In genomic region chr7:25031432-25031831, GRCh38 we compare ENCODE assay signal across 11 cellular contexts. TPM values are rescaled to one million over a fixed set of nuclear protein-coding genes. Genes with fewer than 3 reads are reported as not detected.
DNase-seq lines count a peak whose midpoint lies in the region; ATAC-seq and TF ChIP-seq lines count a peak whose summit lies in the region.
"Had no signal": no experiment of that assay in that cellular context is flagged by ENCODE, and none has a peak within 500 bp of the region (broad histone marks: within the 10 kb centered on the region; RNA-seq: fewer than 3 reads in every experiment).

No MANE protein-coding gene starts in this region.

- no peaks in the 10 kb centered on the region for H3K27me3 Mint-ChIP-seq in activated T-cell treated with anti-CD3 and anti-CD28 coated beads, Interleukin-2, amount 50 U/mL, for 72 hours (ENCODE audit: low read depth)
- H3K27me3 Mint-ChIP-seq in stimulated activated memory B cell treated with anti-CD40 and anti-IgM and Interleukin-4, amounts not matched to agents 10 μg/mL and 1 μg/mL and 100 μg/mL, for 72 hours, result peaks cover 9% of the 10 kb centered on the region
- no peaks in the 10 kb centered on the region for H3K27me3 Mint-ChIP-seq in CD8-positive, alpha-beta T cell (ENCODE audit: low read depth)
- H3K27me3 Mint-ChIP-seq: activated T-cell treated with anti-CD3 and anti-CD28 coated beads, Interleukin-2, amount 50 U/mL, for 24 hours had no signal

- H3K36me3 ChIP-seq in CD8-positive, alpha-beta T cell (ENCODE audit: insufficient read depth, low read length), result no peaks in the 10 kb centered on the region
- H3K36me3 ChIP-seq: MG63 had no signal

- CTCF ChIA-PET in CD8-positive, alpha-beta T cell (lab: Charles Lee), result interaction anchor here (1.3 to 1.9 kb wide), 2 partner anchors 9 to 63 kb away, joined by 3 to 7 read pairs; no protein-coding TSS in a partner anchor

- H3K4me3 ChIP-seq in CD8-positive, alpha-beta T cell (ENCODE audit: low read depth, low read length), result no peak overlapping the region
- H3K4me3 ChIP-seq: MG63 had no signal

- H3K9me3 ChIP-seq in CD8-positive, alpha-beta T cell (ENCODE audit: low read length), result no peaks in the 10 kb centered on the region

- intact Hi-C loops in CD8-positive, alpha-beta T cell (cut with DNase I, micrococcal nuclease), result no loop called here

- no peak for ATAC-seq in activated T-cell treated with anti-CD3 and anti-CD28 coated beads, Interleukin-2, amount 50 U/mL, for 72 hours (replicated peaks in 1 of 2)
- ATAC-seq in HG02759 (IDR thresholded peaks at IDR 0.05; ENCODE audit: unreplicated experiment), result peak; percentile 49
- ATAC-seq in stimulated activated memory B cell treated with anti-CD40 and anti-IgM and Interleukin-4, amounts not matched to agents 10 μg/mL and 1 μg/mL and 100 μg/mL, for 72 hours, result peak; percentile 55
- no peak for ATAC-seq in CD8-positive, alpha-beta T cell

- no peaks in the 10 kb centered on the region for H3K27me3 ChIP-seq in CD8-positive, alpha-beta T cell (ENCODE audit: insufficient read depth, low read length)
- H3K27me3 ChIP-seq: MG63 had no signal

- TF ChIP-seq CTCF in CD8-positive, alpha-beta T cell (IDR thresholded peaks at IDR 0.05), result no peak

- peaks cover 4% of the 10 kb centered on the region in 2 donors for H3K36me3 Mint-ChIP-seq in activated T-cell treated with anti-CD3 and anti-CD28 coated beads, Interleukin-2, amount 50 U/mL, for 72 hours (ENCODE audit: insufficient read depth in 2 of 2)
- peaks cover 13% of the 10 kb centered on the region for H3K36me3 Mint-ChIP-seq in stimulated activated memory B cell treated with anti-CD40 and anti-IgM and Interleukin-4, amounts not matched to agents 10 μg/mL and 1 μg/mL and 100 μg/mL, for 72 hours
- H3K36me3 Mint-ChIP-seq in CD8-positive, alpha-beta T cell, result no peaks in the 10 kb centered on the region

- H3K9me3 Mint-ChIP-seq in activated T-cell treated with anti-CD3 and anti-CD28 coated beads, Interleukin-2, amount 50 U/mL, for 72 hours, result peaks cover 5 to 6% of the 10 kb centered on the region in 2 donors
- H3K9me3 Mint-ChIP-seq in stimulated activated memory B cell treated with anti-CD40 and anti-IgM and Interleukin-4, amounts not matched to agents 10 μg/mL and 1 μg/mL and 100 μg/mL, for 72 hours, result peaks cover 6% of the 10 kb centered on the region
- peaks cover 2% of the 10 kb centered on the region for H3K9me3 Mint-ChIP-seq in CD8-positive, alpha-beta T cell

- peak; percentile 4 to 7 for DNase-seq in activated T-cell treated with anti-CD3 and anti-CD28 coated beads, Interleukin-2, amount 50 U/mL, for 72 hours
- no peak for DNase-seq in activated T-cell treated with anti-CD3 and anti-CD28 coated beads, Interleukin-2, amount 50 U/mL, for 48 hours
- DNase-seq in M059J (ENCODE audit: low read depth) (peak; percentile 63), NCI-H2227 (lab: John Stamatoyannopoulos, UW; ENCODE audit: unreplicated experiment) (no peak), substantia nigra (lab: John Stamatoyannopoulos, UW) (no peak)
- DNase-seq in CD8-positive, alpha-beta T cell, result no peak
- DNase-seq: activated T-cell treated with anti-CD3 and anti-CD28 coated beads, Interleukin-2, amount 50 U/mL, for 24 hours; MG63 had no signal

- POLR2A ChIA-PET in CD8-positive, alpha-beta T cell (lab: Charles Lee), result no interaction called here

- H3K27ac Mint-ChIP-seq in activated T-cell treated with anti-CD3 and anti-CD28 coated beads, Interleukin-2, amount 50 U/mL, for 72 hours, result no peak overlapping the region
- no peak overlapping the region for H3K27ac Mint-ChIP-seq in stimulated activated memory B cell treated with anti-CD40 and anti-IgM and Interleukin-4, amounts not matched to agents 10 μg/mL and 1 μg/mL and 100 μg/mL, for 72 hours
- H3K27ac Mint-ChIP-seq in CD8-positive, alpha-beta T cell, result no peak overlapping the region
- H3K27ac Mint-ChIP-seq: activated T-cell treated with anti-CD3 and anti-CD28 coated beads, Interleukin-2, amount 50 U/mL, for 24 hours had no signal

- no peak overlapping the region for H3K4me3 Mint-ChIP-seq in activated T-cell treated with anti-CD3 and anti-CD28 coated beads, Interleukin-2, amount 50 U/mL, for 72 hours
- no peak overlapping the region for H3K4me3 Mint-ChIP-seq in stimulated activated memory B cell treated with anti-CD40 and anti-IgM and Interleukin-4, amounts not matched to agents 10 μg/mL and 1 μg/mL and 100 μg/mL, for 72 hours
- no peak overlapping the region for H3K4me3 Mint-ChIP-seq in CD8-positive, alpha-beta T cell
- H3K4me3 Mint-ChIP-seq: activated T-cell treated with anti-CD3 and anti-CD28 coated beads, Interleukin-2, amount 50 U/mL, for 24 hours; neural crest cell had no signal

- H3K4me1 Mint-ChIP-seq in activated T-cell treated with anti-CD3 and anti-CD28 coated beads, Interleukin-2, amount 50 U/mL, for 72 hours (ENCODE audit: low read depth), result peaks cover 48% of the 10 kb centered on the region
- peaks cover 23% of the 10 kb centered on the region for H3K4me1 Mint-ChIP-seq in stimulated activated memory B cell treated with anti-CD40 and anti-IgM and Interleukin-4, amounts not matched to agents 10 μg/mL and 1 μg/mL and 100 μg/mL, for 72 hours
- H3K4me1 Mint-ChIP-seq in CD8-positive, alpha-beta T cell (ENCODE audit: low read depth), result peaks cover 29% of the 10 kb centered on the region

- H3K4me1 ChIP-seq in CD8-positive, alpha-beta T cell (ENCODE audit: insufficient read depth, low read length), result peaks cover 23% of the 10 kb centered on the region

- H3K27ac ChIP-seq in CD8-positive, alpha-beta T cell (ENCODE audit: low read depth, low read length), result no peak overlapping the region
- H3K27ac ChIP-seq in substantia nigra (ENCODE audit: low read depth, low read length, poor library complexity, severe bottlenecking), result no peak overlapping the region

RNA-seq across cellular contexts. Expression of gene OSBPL3, which starts 51.5 kb away (rescaled TPM):
- total RNA-seq in activated T-cell treated with anti-CD3 and anti-CD28 coated beads, Interleukin-2, amount 50 U/mL, for 72 hours, result 10 to 100 TPM; 52.9 to 53.0 TPM
- total RNA-seq in M059J (2014; rRNA removed; shearing (Covaris generic)), result 7.7 and 15.4 TPM in 2 replicates
- total RNA-seq in CD8-positive, alpha-beta T cell, result 10 to 100 TPM; 12.0 to 13.8 TPM

Comparison
In these comparisons a context has a peak if more than half of its experiments do, and no peak if none do; other contexts are left out.
1. DNase-seq: peak in activated T-cell treated with anti-CD3 and anti-CD28 coated beads, Interleukin-2, amount 50 U/mL, for 72 hours (2 of 2) and M059J (single experiment); none in activated T-cell treated with anti-CD3 and anti-CD28 coated beads, Interleukin-2, amount 50 U/mL, for 48 hours (0 of 2), CD8-positive, alpha-beta T cell (0 of 7), NCI-H2227 (single experiment) and substantia nigra (0 of 49).
2. ATAC-seq: peak in HG02759 (single experiment) and stimulated activated memory B cell treated with anti-CD40 and anti-IgM and Interleukin-4, amounts not matched to agents 10 μg/mL and 1 μg/mL and 100 μg/mL, for 72 hours (single experiment); none in activated T-cell treated with anti-CD3 and anti-CD28 coated beads, Interleukin-2, amount 50 U/mL, for 72 hours (0 of 2) and CD8-positive, alpha-beta T cell (single experiment).